15 cellular contexts compared by ENCODE assay signal in the genomic region with DNA sequence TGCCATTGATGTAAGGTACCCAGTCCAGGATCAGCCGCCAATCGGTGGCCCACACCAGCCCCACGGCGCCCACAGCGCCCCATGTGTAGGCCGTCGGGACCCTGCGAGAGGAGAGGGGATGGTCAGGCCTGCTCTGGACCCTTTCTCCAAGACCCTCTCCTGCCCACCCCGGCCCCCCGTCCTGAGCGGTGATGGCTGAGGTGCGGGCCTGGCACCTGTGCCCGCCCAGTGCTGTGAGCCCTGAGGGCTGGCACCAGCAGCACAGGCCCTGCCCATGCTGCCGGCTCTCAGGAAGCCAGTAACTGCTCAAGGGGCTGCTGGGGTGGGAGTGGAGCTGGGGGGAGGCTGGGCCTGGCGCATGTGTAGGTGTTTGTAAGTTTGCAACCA. TPM values are rescaled to one million over a fixed set of nuclear protein-coding genes. Genes with fewer than 3 reads are reported as not detected.
A peak's percentile ranks its signal among the peaks of the same experiment; 100 is the strongest.
DNase-seq lines count a peak whose midpoint lies in the region; ATAC-seq, FAIRE-seq and TF ChIP-seq lines count a peak whose summit lies in the region.
"Had no signal": no experiment of that assay in that cellular context is flagged by ENCODE, and none has a peak within 500 bp of the region (broad histone marks: within the 10 kb centered on the region; RNA-seq: fewer than 3 reads in every experiment).

No MANE protein-coding gene starts in this region.

- TF ChIP-seq CTCF in HCT116 (IDR thresholded peaks at IDR 0.05 in 2 of 3, conservative IDR thresholded peaks at IDR 0.05 in 1 of 3; ENCODE audit: borderline replicate concordance in 1 of 3, insufficient read depth in 1 of 3, low read depth in 2 of 3, low read length in 2 of 3) = no peak
- no peak for TF ChIP-seq CTCF in RWPE1 (conservative IDR thresholded peaks at IDR 0.05; ENCODE audit: low read depth)
- TF ChIP-seq CTCF in HepG2 (CRISPR knock-in tag; IDR thresholded peaks at IDR 0.05) = no peak
- no peak for TF ChIP-seq CTCF in upper lobe of right lung (IDR thresholded peaks at IDR 0.05)
- TF ChIP-seq CTCF in tibial artery (IDR thresholded peaks at IDR 0.05) = no peak

- FAIRE-seq in HepG2 (lab: Jason Lieb, UNC) = no peak
- FAIRE-seq: A549, G401.6, GM12891 had no signal

- H3K79me2 ChIP-seq in HCT116 (ENCODE audit: insufficient read depth, low read length) (peaks cover 69% of the 10 kb centered on the region), HepG2 (ENCODE audit: insufficient read depth, low read length) (peaks cover 33% of the 10 kb centered on the region)

- H3K27ac ChIP-seq in HCT116 (ENCODE audit: low read depth, low read length) (no peak overlapping the region), RWPE1 (peak overlapping the region; percentile 94; the same call in 1 of the 2 replicates), HepG2 (ENCODE audit: extremely low read length, insufficient read depth, low read length) (no peak overlapping the region), upper lobe of right lung (no peak overlapping the region), tibial artery (no peak overlapping the region)
- H3K27ac ChIP-seq: A549, C4-2B had no signal

- TF ChIP-seq POLR2A in HCT116 (IDR thresholded peaks at IDR 0.05; ENCODE audit: borderline replicate concordance, extremely low read depth, insufficient read depth, insufficient read length) = no peak
- TF ChIP-seq POLR2A in HepG2 (IDR thresholded peaks at IDR 0.05; ENCODE audit: insufficient read depth in 1 of 2, low read depth in 2 of 2, low read length in 2 of 2) = no peak

- H3K4me2 ChIP-seq in HCT116 (ENCODE audit: low read length) = no peak overlapping the region
- H3K4me2 ChIP-seq in HepG2 (ENCODE audit: low read depth, low read length) = no peak overlapping the region
- H3K4me2 ChIP-seq: A549, GM23338 had no signal

- H2AFZ ChIP-seq in HCT116 (ENCODE audit: low read depth, low read length, poor library complexity, severe bottlenecking) (no peak overlapping the region), HepG2 (ENCODE audit: low read length) (no peak overlapping the region)
- H2AFZ ChIP-seq: GM23338 had no signal

- RAD21 ChIA-PET in HCT116 (lab: Charles Lee; ENCODE audit: low non-redundant PET in 1 of 2, low total read pairs in 2 of 2, uncharacterized antibody in 2 of 2, unreplicated experiment in 2 of 2) = no interaction called here

- WGBS in HepG2 (ENCODE audit: low lambda C conversion rate) = 100% methylated on average over 10 of the region's 15 CpGs

- CTCF ChIA-PET in HCT116 (lab: Charles Lee) = no interaction called here
- CTCF ChIA-PET in RWPE1 (lab: Yijun Ruan, JAX) = interaction anchor here (0.6 kb wide), 1 partner anchor 183 kb away, joined by 3 read pairs; no protein-coding TSS in a partner anchor
- CTCF ChIA-PET in HepG2 (lab: Yijun Ruan, JAX; ENCODE audit: low intra/inter-chr PET ratio, low total read pairs) = no interaction called here

- BruUV-seq in HCT116 (replicated peaks; lab: Mats Ljungman, UMichigan) (no TSS peak), HepG2 (replicated peaks; lab: Mats Ljungman, UMichigan) (no TSS peak)

- intact Hi-C loops in HCT116 (cut with micrococcal nuclease) = no loop called here
- intact Hi-C loops in HepG2 (cut with micrococcal nuclease; ENCODE audit: unreplicated experiment) = loop anchor here (10.0 kb wide), 1 partner anchor 55 kb away; no protein-coding TSS in a partner anchor
- intact Hi-C loops in upper lobe of right lung (cut with DNase I) = no loop called here
- intact Hi-C loops in activated CD4-positive, alpha-beta T cell treated with anti-CD3 and anti-CD28 coated beads, Interleukin-2, amount 10 ng/mL, durations not matched to agents 24 days and 14 days (cut with micrococcal nuclease) = no loop called here
- intact Hi-C loops in tibial artery (cut with DNase I; ENCODE audit: low total_unique reads) = no loop called here

- H3K9me3 ChIP-seq in HCT116 (ENCODE audit: control insufficient read depth in 1 of 2, insufficient read depth in 1 of 2, low read depth in 1 of 2, low read length in 2 of 2) (no peaks in the 10 kb centered on the region), HepG2 (ENCODE audit: low read length) (no peaks in the 10 kb centered on the region), upper lobe of right lung (no peaks in the 10 kb centered on the region), tibial artery (no peaks in the 10 kb centered on the region)
- H3K9me3 ChIP-seq: A549, BE2C had no signal

- peaks cover 12 to 26% of the 10 kb centered on the region in 2 experiments; a peak in 3 of 4 replicates for H3K4me1 ChIP-seq in HCT116 (ENCODE audit: control insufficient read depth in 1 of 2, insufficient read depth in 2 of 2, low read length in 2 of 2)
- H3K4me1 ChIP-seq in HepG2 (ENCODE audit: insufficient read depth, low read length) = peaks cover 20% of the 10 kb centered on the region
- peaks cover 22% of the 10 kb centered on the region for H3K4me1 ChIP-seq in upper lobe of right lung
- H3K4me1 ChIP-seq in tibial artery = peaks cover 0 to 24% (median 17%) of the 10 kb centered on the region in 4 donors
- H3K4me1 ChIP-seq: A549, BE2C had no signal

- H3K9ac ChIP-seq in HCT116 (ENCODE audit: low read length) (no peak overlapping the region), HepG2 (ENCODE audit: insufficient read depth, low read depth, low read length) (no peak overlapping the region)

- no peaks in the 10 kb centered on the region for H3K27me3 Mint-ChIP-seq in activated CD4-positive, alpha-beta T cell treated with anti-CD3 and anti-CD28 coated beads, Interleukin-2, amount 10 ng/mL, durations not matched to agents 24 days and 14 days
- H3K27me3 Mint-ChIP-seq: CD4-positive, alpha-beta memory T cell had no signal

- peaks cover 4% of the 10 kb centered on the region for H3K4me1 Mint-ChIP-seq in activated CD4-positive, alpha-beta T cell treated with anti-CD3 and anti-CD28 coated beads, Interleukin-2, amount 10 ng/mL, durations not matched to agents 24 days and 14 days

- ATAC-seq in HCT116 = no peak
- no peak for ATAC-seq in HepG2
- peak; percentile 14 for ATAC-seq in upper lobe of right lung
- ATAC-seq: A549, GM23338 had no signal

- TF ChIP-seq RAD21 in HCT116 (IDR thresholded peaks at IDR 0.05; ENCODE audit: low read depth) (no peak), HepG2 (CRISPR knock-in tag; IDR thresholded peaks at IDR 0.05) (no peak)

- H3K4me3 ChIP-seq in HCT116 (replicated peaks in 1 of 2; ENCODE audit: low read depth in 1 of 2, low read length in 2 of 2) (no peak overlapping the region), HepG2 (replicated peaks in 1 of 3; ENCODE audit: insufficient read depth in 1 of 3, low read depth in 2 of 3, low read length in 3 of 3) (no peak overlapping the region), upper lobe of right lung (no peak overlapping the region), tibial artery (no peak overlapping the region)
- H3K4me3 ChIP-seq: A549, GM23338 had no signal

- POLR2A ChIA-PET in HCT116 (lab: Charles Lee) = no interaction called here
- POLR2A ChIA-PET in RWPE1 (lab: Yijun Ruan, JAX; ENCODE audit: low non-redundant PET) = no interaction called here
- POLR2A ChIA-PET in HepG2 (lab: Yijun Ruan, JAX) = no interaction called here

- H4K20me1 ChIP-seq in HCT116 (ENCODE audit: insufficient read depth) (0 out of 2 replicates have a peak, but pooled peaks cover 3% of the 10 kb centered on the region), HepG2 (ENCODE audit: insufficient read depth, low read length) (peaks cover 5% of the 10 kb centered on the region; the same call in 1 of the 2 replicates)

- no peaks in the 10 kb centered on the region for H3K9me3 Mint-ChIP-seq in activated CD4-positive, alpha-beta T cell treated with anti-CD3 and anti-CD28 coated beads, Interleukin-2, amount 10 ng/mL, durations not matched to agents 24 days and 14 days
- H3K9me3 Mint-ChIP-seq: CD4-positive, alpha-beta memory T cell; GM23338 had no signal

- H3K36me3 ChIP-seq in HCT116 (ENCODE audit: control insufficient read depth in 1 of 2, insufficient read depth in 2 of 2, low read length in 2 of 2) (peaks cover 22 to 29% of the 10 kb centered on the region in 2 experiments; a peak in 3 of 4 replicates), HepG2 (replicated peaks in 1 of 2; ENCODE audit: control insufficient read depth in 1 of 2, insufficient read depth in 2 of 2, low read length in 2 of 2) (peaks cover 13 to 31% of the 10 kb centered on the region in 2 experiments), upper lobe of right lung (peaks cover 42% of the 10 kb centered on the region), tibial artery (peaks cover 20 to 65% (median 42%) of the 10 kb centered on the region in 3 donors)

- no peak for DNase-seq in HCT116 (ENCODE audit: low read depth, low spot score)
- DNase-seq in RWPE1 (ENCODE audit: low spot score) = no peak
- DNase-seq in HepG2 (ENCODE audit: low spot score) = no peak
- no peak for DNase-seq in upper lobe of right lung
- no peak for DNase-seq in activated CD4-positive, alpha-beta T cell treated with anti-CD3 and anti-CD28 coated beads, Interleukin-2, amount 10 ng/mL, durations not matched to agents 24 days and 14 days
- no peak for DNase-seq in tibial artery
- DNase-seq: BE2C; CD4-positive, alpha-beta memory T cell; DMS79; H7 had no signal

- H3K4me3 Mint-ChIP-seq in activated CD4-positive, alpha-beta T cell treated with anti-CD3 and anti-CD28 coated beads, Interleukin-2, amount 10 ng/mL, durations not matched to agents 24 days and 14 days = no peak overlapping the region
- H3K4me3 Mint-ChIP-seq: CD4-positive, alpha-beta memory T cell; GM23338 had no signal

- in situ Hi-C loops in HepG2 (cut with HindIII; ENCODE audit: extremely low pct_ligation_motif_present, low pct_unique_long_range_greater_than_20kb) = no loop called here

- no peaks in the 10 kb centered on the region for H3K9me2 ChIP-seq in HCT116 (ENCODE audit: insufficient read depth)

- no peak overlapping the region for H3K27ac Mint-ChIP-seq in activated CD4-positive, alpha-beta T cell treated with anti-CD3 and anti-CD28 coated beads, Interleukin-2, amount 10 ng/mL, durations not matched to agents 24 days and 14 days
- H3K27ac Mint-ChIP-seq: GM23338 had no signal

- no peak for TF ChIP-seq EP300 in HepG2 (IDR thresholded peaks at IDR 0.05; ENCODE audit: low read depth in 2 of 2, low read length in 2 of 2)
- no peak for TF ChIP-seq EP300 in HepG2 (CRISPR knock-in tag; IDR thresholded peaks at IDR 0.05; ENCODE audit: borderline replicate concordance)

- H3K36me3 Mint-ChIP-seq in activated CD4-positive, alpha-beta T cell treated with anti-CD3 and anti-CD28 coated beads, Interleukin-2, amount 10 ng/mL, durations not matched to agents 24 days and 14 days (ENCODE audit: low read depth) = peaks cover 41% of the 10 kb centered on the region

- H3K27me3 ChIP-seq in HCT116 (ENCODE audit: insufficient read depth, low read length) = no peaks in the 10 kb centered on the region
- no peaks in the 10 kb centered on the region; a peak in 1 of 5 replicates for H3K27me3 ChIP-seq in HepG2 (ENCODE audit: control insufficient read depth in 1 of 2, insufficient read depth in 2 of 2, low read length in 2 of 2)
- H3K27me3 ChIP-seq in upper lobe of right lung = no peaks in the 10 kb centered on the region
- H3K27me3 ChIP-seq in tibial artery = no peaks in the 10 kb centered on the region
- H3K27me3 ChIP-seq: BE2C had no signal

RNA-seq across cellular contexts. Expression of a gene that starts 5.8 kb away (rescaled TPM):
- total RNA-seq in HCT116 (2021; ENCODE audit: unreplicated experiment) (303 TPM), HepG2 (2016; rRNA removed; fragmentation: Illumina TruSeq; extraction: Trizol) (214 and 216 TPM in 2 replicates), upper lobe of right lung (167 TPM)
- polyA plus RNA-seq in HCT116 (2012) = 208 and 223 TPM in 2 replicates
- 181 and 320 TPM in 2 replicates for total RNA-seq in HepG2 (2016; cell fraction: cytosol; rRNA removed; fragmentation: Illumina TruSeq; extraction: Trizol; ENCODE audit: low read depth)
- total RNA-seq in HepG2 (2016; cell fraction: insoluble cytoplasmic fraction; rRNA removed; fragmentation: Illumina TruSeq; extraction: Trizol) = 205 and 210 TPM in 2 replicates
- 252 and 309 TPM in 2 replicates for total RNA-seq in HepG2 (2016; cell fraction: membrane; rRNA removed; fragmentation: Illumina TruSeq; extraction: Trizol)
- 63.8 and 65.4 TPM in 2 replicates for total RNA-seq in HepG2 (2016; cell fraction: nucleus; rRNA removed; fragmentation: Illumina TruSeq; extraction: Trizol)
- 111 and 125 TPM in 2 replicates for polyA plus RNA-seq in HepG2 (2011; rRNA removed)
- 81.4 and 152 TPM in 2 replicates for polyA plus RNA-seq in HepG2 (2011; cell fraction: cytosol; rRNA removed)
- polyA plus RNA-seq in HepG2 (2011; cell fraction: nucleus; rRNA removed) = 46.6 and 47.9 TPM in 2 replicates
- 92.9 and 123 TPM in 2 replicates for polyA plus RNA-seq in HepG2 (2012)
- polyA plus RNA-seq in HepG2 (2016; cell fraction: cytosol; fragmentation: Illumina TruSeq; extraction: Trizol; ENCODE audit: low read depth) = 249 and 487 TPM in 2 replicates
- 158 and 171 TPM in 2 replicates for polyA plus RNA-seq in HepG2 (2016; cell fraction: insoluble cytoplasmic fraction; fragmentation: Illumina TruSeq; extraction: Trizol; ENCODE audit: low read depth)
- polyA plus RNA-seq in HepG2 (2016; cell fraction: membrane; fragmentation: Illumina TruSeq; extraction: Trizol; ENCODE audit: low read depth) = 210 and 295 TPM in 2 replicates
- 98.1 and 120 TPM in 2 replicates for polyA plus RNA-seq in HepG2 (2016; cell fraction: nucleus; fragmentation: Illumina TruSeq; extraction: Trizol; ENCODE audit: insufficient read depth, low read depth)
- 32.9 and 62.2 TPM in 2 replicates for polyA minus RNA-seq in HepG2 (2011; rRNA and poly(A)+ RNA removed; ENCODE audit: low replicate concordance)
- 12.7 and 18.7 TPM in 2 replicates for polyA minus RNA-seq in HepG2 (2011; cell fraction: cytosol; rRNA and poly(A)+ RNA removed)
- polyA minus RNA-seq in HepG2 (2011; cell fraction: nucleus; rRNA and poly(A)+ RNA removed) = 15.9 and 18.2 TPM in 2 replicates
- 194 and 195 TPM in 2 replicates for total RNA-seq in activated CD4-positive, alpha-beta T cell treated with anti-CD3 and anti-CD28 coated beads, Interleukin-2, amount 10 ng/mL, durations not matched to agents 24 days and 14 days

RNA-seq across cellular contexts. Expression of a gene that starts 6.8 kb away (rescaled TPM):
- total RNA-seq in HCT116 (2021; ENCODE audit: unreplicated experiment) (85.7 TPM), HepG2 (2016; rRNA removed; fragmentation: Illumina TruSeq; extraction: Trizol) (58.9 and 76.9 TPM in 2 replicates), upper lobe of right lung (78.7 TPM)
- polyA plus RNA-seq in HCT116 (2012) = 47.8 and 52.2 TPM in 2 replicates
- 18.4 and 19.5 TPM in 2 replicates for total RNA-seq in HepG2 (2016; cell fraction: cytosol; rRNA removed; fragmentation: Illumina TruSeq; extraction: Trizol; ENCODE audit: low read depth)
- total RNA-seq in HepG2 (2016; cell fraction: insoluble cytoplasmic fraction; rRNA removed; fragmentation: Illumina TruSeq; extraction: Trizol) = 59.4 and 81.3 TPM in 2 replicates
- 58.1 and 59.8 TPM in 2 replicates for total RNA-seq in HepG2 (2016; cell fraction: membrane; rRNA removed; fragmentation: Illumina TruSeq; extraction: Trizol)
- total RNA-seq in HepG2 (2016; cell fraction: nucleus; rRNA removed; fragmentation: Illumina TruSeq; extraction: Trizol) = 37.4 and 41.1 TPM in 2 replicates
- polyA plus RNA-seq in HepG2 (2011; rRNA removed) = 21.2 and 32.4 TPM in 2 replicates
- 25.5 and 43.1 TPM in 2 replicates for polyA plus RNA-seq in HepG2 (2011; cell fraction: cytosol; rRNA removed)
- 88.4 and 96.9 TPM in 2 replicates for polyA plus RNA-seq in HepG2 (2011; cell fraction: nucleus; rRNA removed)
- 21.4 and 34.5 TPM in 2 replicates for polyA plus RNA-seq in HepG2 (2012)
- 19.9 and 20.7 TPM in 2 replicates for polyA plus RNA-seq in HepG2 (2016; cell fraction: cytosol; fragmentation: Illumina TruSeq; extraction: Trizol; ENCODE audit: low read depth)
- polyA plus RNA-seq in HepG2 (2016; cell fraction: insoluble cytoplasmic fraction; fragmentation: Illumina TruSeq; extraction: Trizol; ENCODE audit: low read depth) = 57.2 and 62.2 TPM in 2 replicates
- polyA plus RNA-seq in HepG2 (2016; cell fraction: membrane; fragmentation: Illumina TruSeq; extraction: Trizol; ENCODE audit: low read depth) = 39.6 and 43.3 TPM in 2 replicates
- 100 and 109 TPM in 2 replicates for polyA plus RNA-seq in HepG2 (2016; cell fraction: nucleus; fragmentation: Illumina TruSeq; extraction: Trizol; ENCODE audit: insufficient read depth, low read depth)
- polyA minus RNA-seq in HepG2 (2011; rRNA and poly(A)+ RNA removed; ENCODE audit: low replicate concordance) = 65.5 and 79.2 TPM in 2 replicates
- polyA minus RNA-seq in HepG2 (2011; cell fraction: cytosol; rRNA and poly(A)+ RNA removed) = 29.4 and 32.5 TPM in 2 replicates
- 20.1 and 22.0 TPM in 2 replicates for polyA minus RNA-seq in HepG2 (2011; cell fraction: nucleus; rRNA and poly(A)+ RNA removed)
- 132 and 140 TPM in 2 replicates for total RNA-seq in activated CD4-positive, alpha-beta T cell treated with anti-CD3 and anti-CD28 coated beads, Interleukin-2, amount 10 ng/mL, durations not matched to agents 24 days and 14 days

RNA-seq across cellular contexts. Expression of a gene that starts 31.3 kb away (rescaled TPM):
- total RNA-seq in HCT116 (2021; ENCODE audit: unreplicated experiment) = 69.2 TPM
- 18.0 and 20.6 TPM in 2 replicates for polyA plus RNA-seq in HCT116 (2012)
- total RNA-seq in HepG2 (2016; rRNA removed; fragmentation: Illumina TruSeq; extraction: Trizol) = 10.2 and 17.1 TPM in 2 replicates
- total RNA-seq in HepG2 (2016; cell fraction: cytosol; rRNA removed; fragmentation: Illumina TruSeq; extraction: Trizol; ENCODE audit: low read depth) = 10.6 and 10.7 TPM in 2 replicates
- 10.3 and 17.0 TPM in 2 replicates for total RNA-seq in HepG2 (2016; cell fraction: insoluble cytoplasmic fraction; rRNA removed; fragmentation: Illumina TruSeq; extraction: Trizol)
- total RNA-seq in HepG2 (2016; cell fraction: membrane; rRNA removed; fragmentation: Illumina TruSeq; extraction: Trizol) = 27.7 and 29.2 TPM in 2 replicates
- total RNA-seq in HepG2 (2016; cell fraction: nucleus; rRNA removed; fragmentation: Illumina TruSeq; extraction: Trizol) = 4.7 and 6.4 TPM in 2 replicates
- polyA plus RNA-seq in HepG2 (2011; rRNA removed) = 3.6 and 5.8 TPM in 2 replicates
- 5.0 and 10.1 TPM in 2 replicates for polyA plus RNA-seq in HepG2 (2011; cell fraction: cytosol; rRNA removed)
- polyA plus RNA-seq in HepG2 (2011; cell fraction: nucleus; rRNA removed) = 6.6 and 7.0 TPM in 2 replicates
- 5.7 and 7.1 TPM in 2 replicates for polyA plus RNA-seq in HepG2 (2012)
- polyA plus RNA-seq in HepG2 (2016; cell fraction: cytosol; fragmentation: Illumina TruSeq; extraction: Trizol; ENCODE audit: low read depth) = 9.6 and 10.4 TPM in 2 replicates
- 15.4 and 15.7 TPM in 2 replicates for polyA plus RNA-seq in HepG2 (2016; cell fraction: insoluble cytoplasmic fraction; fragmentation: Illumina TruSeq; extraction: Trizol; ENCODE audit: low read depth)
- polyA plus RNA-seq in HepG2 (2016; cell fraction: membrane; fragmentation: Illumina TruSeq; extraction: Trizol; ENCODE audit: low read depth) = 19.9 and 23.7 TPM in 2 replicates
- polyA plus RNA-seq in HepG2 (2016; cell fraction: nucleus; fragmentation: Illumina TruSeq; extraction: Trizol; ENCODE audit: insufficient read depth, low read depth) = 10.8 and 12.5 TPM in 2 replicates
- polyA minus RNA-seq in HepG2 (2011; rRNA and poly(A)+ RNA removed; ENCODE audit: low replicate concordance) = 6.0 and 19.1 TPM in 2 replicates
- 19.3 and 20.6 TPM in 2 replicates for polyA minus RNA-seq in HepG2 (2011; cell fraction: cytosol; rRNA and poly(A)+ RNA removed)
- polyA minus RNA-seq in HepG2 (2011; cell fraction: nucleus; rRNA and poly(A)+ RNA removed) = 3.0 TPM in 2 replicates
- 25.3 TPM for total RNA-seq in upper lobe of right lung
- total RNA-seq in activated CD4-positive, alpha-beta T cell treated with anti-CD3 and anti-CD28 coated beads, Interleukin-2, amount 10 ng/mL, durations not matched to agents 24 days and 14 days = 15.9 and 16.1 TPM in 2 replicates

RNA-seq across cellular contexts. Expression of a gene that starts 53.0 kb away (rescaled TPM):
- total RNA-seq in HCT116 (2021; ENCODE audit: unreplicated experiment) = 208 TPM
- 151 and 165 TPM in 2 replicates for polyA plus RNA-seq in HCT116 (2012)
- total RNA-seq in HepG2 (2016; rRNA removed; fragmentation: Illumina TruSeq; extraction: Trizol) = 38.0 and 53.2 TPM in 2 replicates
- total RNA-seq in HepG2 (2016; cell fraction: cytosol; rRNA removed; fragmentation: Illumina TruSeq; extraction: Trizol; ENCODE audit: low read depth) = 24.5 and 28.5 TPM in 2 replicates
- total RNA-seq in HepG2 (2016; cell fraction: insoluble cytoplasmic fraction; rRNA removed; fragmentation: Illumina TruSeq; extraction: Trizol) = 29.0 and 50.0 TPM in 2 replicates
- 81.6 and 83.0 TPM in 2 replicates for total RNA-seq in HepG2 (2016; cell fraction: membrane; rRNA removed; fragmentation: Illumina TruSeq; extraction: Trizol)
- total RNA-seq in HepG2 (2016; cell fraction: nucleus; rRNA removed; fragmentation: Illumina TruSeq; extraction: Trizol) = 28.3 and 35.7 TPM in 2 replicates
- 51.4 and 52.0 TPM in 2 replicates for polyA plus RNA-seq in HepG2 (2011; rRNA removed)
- polyA plus RNA-seq in HepG2 (2011; cell fraction: cytosol; rRNA removed) = 39.6 and 81.0 TPM in 2 replicates
- 168 and 260 TPM in 2 replicates for polyA plus RNA-seq in HepG2 (2011; cell fraction: nucleus; rRNA removed)
- 51.8 and 53.9 TPM in 2 replicates for polyA plus RNA-seq in HepG2 (2012)
- polyA plus RNA-seq in HepG2 (2016; cell fraction: cytosol; fragmentation: Illumina TruSeq; extraction: Trizol; ENCODE audit: low read depth) = 65.0 and 68.6 TPM in 2 replicates
- polyA plus RNA-seq in HepG2 (2016; cell fraction: insoluble cytoplasmic fraction; fragmentation: Illumina TruSeq; extraction: Trizol; ENCODE audit: low read depth) = 77.8 and 91.9 TPM in 2 replicates
- 123 and 140 TPM in 2 replicates for polyA plus RNA-seq in HepG2 (2016; cell fraction: membrane; fragmentation: Illumina TruSeq; extraction: Trizol; ENCODE audit: low read depth)
- 119 and 120 TPM in 2 replicates for polyA plus RNA-seq in HepG2 (2016; cell fraction: nucleus; fragmentation: Illumina TruSeq; extraction: Trizol; ENCODE audit: insufficient read depth, low read depth)
- polyA minus RNA-seq in HepG2 (2011; rRNA and poly(A)+ RNA removed; ENCODE audit: low replicate concordance) = 55.1 and 105 TPM in 2 replicates
- polyA minus RNA-seq in HepG2 (2011; cell fraction: cytosol; rRNA and poly(A)+ RNA removed) = 44.3 and 47.1 TPM in 2 replicates
- polyA minus RNA-seq in HepG2 (2011; cell fraction: nucleus; rRNA and poly(A)+ RNA removed) = 17.8 and 22.5 TPM in 2 replicates
- 43.2 TPM for total RNA-seq in upper lobe of right lung
- 147 and 154 TPM in 2 replicates for total RNA-seq in activated CD4-positive, alpha-beta T cell treated with anti-CD3 and anti-CD28 coated beads, Interleukin-2, amount 10 ng/mL, durations not matched to agents 24 days and 14 days
